In the genomic region with DNA sequence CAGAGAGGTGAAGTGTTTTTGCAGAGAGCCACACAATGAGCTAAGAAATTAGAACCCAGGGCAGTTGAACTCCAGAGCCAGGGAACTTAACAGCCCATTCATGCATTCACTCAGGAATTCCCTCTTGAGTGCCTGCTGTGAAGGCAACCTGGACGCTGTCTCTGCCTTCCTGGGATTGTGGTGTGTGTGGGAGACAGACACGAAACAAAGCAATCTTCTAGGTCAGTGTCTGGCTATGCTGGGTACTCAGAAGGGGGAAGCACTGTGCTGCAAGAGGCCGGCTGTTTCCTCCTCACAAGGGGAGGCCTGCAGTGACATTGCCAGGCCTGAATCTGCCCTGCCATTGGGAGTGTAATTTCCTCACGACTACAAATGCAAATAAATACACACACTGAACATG, we compare ENCODE assay signal across 15 cellular contexts. TPM values are rescaled to one million over a fixed set of nuclear protein-coding genes. Genes with fewer than 3 reads are reported as not detected.
DNase-seq lines count a peak whose midpoint lies in the region; ATAC-seq and TF ChIP-seq lines count a peak whose summit lies in the region.
"Had no signal": no experiment of that assay in that cellular context is flagged by ENCODE, and none has a peak within 500 bp of the region (broad histone marks: within the 10 kb centered on the region; RNA-seq: fewer than 3 reads in every experiment).

No MANE protein-coding gene starts in this region.

- peaks cover 24% of the 10 kb centered on the region for H4K20me1 ChIP-seq in neural progenitor cell (ENCODE audit: low read depth)

- H3K9me3 Mint-ChIP-seq in neural progenitor cell, result no peaks in the 10 kb centered on the region
- H3K9me3 Mint-ChIP-seq in naive thymus-derived CD8-positive, alpha-beta T cell, result no peaks in the 10 kb centered on the region
- H3K9me3 Mint-ChIP-seq: CD8-positive, alpha-beta memory T cell; central memory CD8-positive, alpha-beta T cell; naive thymus-derived CD4-positive, alpha-beta T cell had no signal

- H3K9me3 ChIP-seq in heart right ventricle (no peaks in the 10 kb centered on the region), neural progenitor cell (ENCODE audit: low read depth) (no peaks in the 10 kb centered on the region), ovary (no peaks in the 10 kb centered on the region)
- H3K9me3 ChIP-seq: gastrocnemius medialis had no signal

- H3F3A ChIP-seq in neural progenitor cell (ENCODE audit: low read depth), result peaks cover 7% of the 10 kb centered on the region

- peaks cover 4% of the 10 kb centered on the region for H3K36me3 Mint-ChIP-seq in neural progenitor cell
- peaks cover 0 to 21% (median 0%) of the 10 kb centered on the region in 3 donors for H3K36me3 Mint-ChIP-seq in naive thymus-derived CD8-positive, alpha-beta T cell

- H3K4me3 ChIP-seq in heart right ventricle (no peak overlapping the region), neural progenitor cell (no peak overlapping the region), ovary (no peak overlapping the region)
- H3K4me3 ChIP-seq: gastrocnemius medialis had no signal

- WGBS in heart right ventricle, 2 donors, result 36 to 49% methylated on average over 4 of the region's 4 CpGs
- 10 to 51% (median 50%) methylated on average over 4 of the region's 4 CpGs for WGBS in ovary, 3 donors

- peaks cover 2% of the 10 kb centered on the region for H3K27me3 Mint-ChIP-seq in neural progenitor cell (ENCODE audit: insufficient read depth, low read depth)
- no peaks in the 10 kb centered on the region for H3K27me3 Mint-ChIP-seq in naive thymus-derived CD8-positive, alpha-beta T cell
- H3K27me3 Mint-ChIP-seq: CD8-positive, alpha-beta memory T cell; central memory CD8-positive, alpha-beta T cell; naive thymus-derived CD4-positive, alpha-beta T cell had no signal

- H3K27ac ChIP-seq in heart right ventricle, result peak overlapping the region; percentile 1 to 84 (median 72)
- H3K27ac ChIP-seq in neural progenitor cell, result peak overlapping the region; percentile 42
- no peak overlapping the region for H3K27ac ChIP-seq in ovary

- TF ChIP-seq CTCF in heart right ventricle (IDR thresholded peaks at IDR 0.05) (peak in 3 of 9 donors; percentile 6 to 18 (median 17)), neural progenitor cell (IDR thresholded peaks at IDR 0.05) (no peak), ovary (IDR thresholded peaks at IDR 0.05) (no peak)

- peak; percentile 68 for DNase-seq in GF-D8 (lab: John Stamatoyannopoulos, UW)
- DNase-seq in NOMO-1 treated with DMSO at 0.1 percent for 48 hours (lab: John Stamatoyannopoulos, UW; ENCODE audit: unreplicated experiment), result peak; percentile 74
- DNase-seq in heart right ventricle, result no peak
- DNase-seq in neural progenitor cell (ENCODE audit: low spot score), result peak; percentile 48
- DNase-seq in stimulated activated CD4-positive, alpha-beta T cell treated with anti-CD3 and anti-CD28 coated beads, Interleukin-1b, Interleukin-23, amount 100 ng/mL, for 48 hours, result no peak
- no peak for DNase-seq in ovary
- no peak for DNase-seq in naive thymus-derived CD8-positive, alpha-beta T cell
- no peak for DNase-seq in 8988T
- DNase-seq: activated T-cell treated with anti-CD3 and anti-CD28 coated beads, Interleukin-2, amount 50 U/mL, for 48 hours; CD8-positive, alpha-beta memory T cell; gastrocnemius medialis; naive thymus-derived CD4-positive, alpha-beta T cell; NCI-H1048; PC-3 had no signal

- H3K79me2 ChIP-seq in neural progenitor cell (ENCODE audit: low read depth), result no peaks in the 10 kb centered on the region

- H2AFZ ChIP-seq in neural progenitor cell (replicated peaks), result no peak overlapping the region

- H3K27ac Mint-ChIP-seq in neural progenitor cell, result peak overlapping the region; percentile 88
- peak overlapping the region in 5 of 10 donors; percentile 19 to 78 (median 41) for H3K27ac Mint-ChIP-seq in naive thymus-derived CD8-positive, alpha-beta T cell

- H3K4me1 ChIP-seq in heart right ventricle, result peaks cover 32 to 98% (median 87%) of the 10 kb centered on the region in 9 donors
- no peaks in the 10 kb centered on the region for H3K4me1 ChIP-seq in neural progenitor cell
- H3K4me1 ChIP-seq in ovary (ENCODE audit: insufficient read depth), result no peaks in the 10 kb centered on the region

- H3K27me3 ChIP-seq in heart right ventricle, result no peaks in the 10 kb centered on the region
- H3K27me3 ChIP-seq in neural progenitor cell, result no peaks in the 10 kb centered on the region
- H3K27me3 ChIP-seq in ovary, result no peaks in the 10 kb centered on the region
- H3K27me3 ChIP-seq: gastrocnemius medialis had no signal

- H3K4me2 ChIP-seq in neural progenitor cell, result no peak overlapping the region

- peaks cover 0 to 32% (median 0%) of the 10 kb centered on the region in 9 donors for H3K36me3 ChIP-seq in heart right ventricle
- no peaks in the 10 kb centered on the region for H3K36me3 ChIP-seq in neural progenitor cell
- H3K36me3 ChIP-seq in ovary, result no peaks in the 10 kb centered on the region

- intact Hi-C loops in heart right ventricle (cut with DNase I), result no loop called here
- intact Hi-C loops in ovary (cut with DNase I), result no loop called here

- ATAC-seq in heart right ventricle, result peak in 5 of 8 donors; percentile 21 to 66 (median 36)
- ATAC-seq in naive thymus-derived CD8-positive, alpha-beta T cell, result no peak
- ATAC-seq: naive thymus-derived CD4-positive, alpha-beta T cell; PC-3 had no signal

- no peak for TF ChIP-seq POLR2A in ovary (IDR thresholded peaks at IDR 0.05)

- H3K4me3 Mint-ChIP-seq in neural progenitor cell, result no peak overlapping the region
- H3K4me3 Mint-ChIP-seq in naive thymus-derived CD8-positive, alpha-beta T cell, result no peak overlapping the region
- H3K4me3 Mint-ChIP-seq: CD8-positive, alpha-beta memory T cell; central memory CD8-positive, alpha-beta T cell; naive thymus-derived CD4-positive, alpha-beta T cell had no signal

- peaks cover 13% of the 10 kb centered on the region for H3K4me1 Mint-ChIP-seq in neural progenitor cell
- peaks cover 11 to 36% (median 20%) of the 10 kb centered on the region in 4 donors for H3K4me1 Mint-ChIP-seq in naive thymus-derived CD8-positive, alpha-beta T cell

- peak overlapping the region; percentile 10 for H3K9ac ChIP-seq in neural progenitor cell

- POLR2A ChIA-PET in naive thymus-derived CD8-positive, alpha-beta T cell (lab: Charles Lee), result interaction anchor here (1.2 kb wide), 1 partner anchor 21 kb away, joined by 3 read pairs; no protein-coding TSS in a partner anchor

- no peak for TF ChIP-seq EP300 in ovary (IDR thresholded peaks at IDR 0.05)

RNA-seq across cellular contexts. Expression of a gene that starts 9.7 kb away (rescaled TPM):
- total RNA-seq in heart right ventricle (10 to 100 TPM; 35.5 to 63.0 (median 42.5) TPM), neural progenitor cell (ENCODE audit: low replicate concordance) (25.7 and 62.8 TPM in 2 replicates), ovary (10 to 100 TPM; 14.3 to 31.6 (median 19.0) TPM)
- polyA plus RNA-seq in heart right ventricle (10 to 100 TPM; 19.5 to 74.6 TPM), ovary (10 to 100 TPM in 1 of 2 donors, 1 to 10 TPM in 1; 3.8 to 43.8 TPM)
- total RNA-seq in naive thymus-derived CD8-positive, alpha-beta T cell, result 10 to 100 TPM; 15.9 to 18.7 TPM
- 10 to 100 TPM; 51.8 to 67.3 (median 53.8) TPM for polyA plus RNA-seq in naive thymus-derived CD8-positive, alpha-beta T cell

RNA-seq across cellular contexts. Expression of a gene that starts 10.1 kb away (rescaled TPM):
- total RNA-seq in heart right ventricle (10 to 100 TPM; 10.6 to 17.8 (median 13.6) TPM), neural progenitor cell (ENCODE audit: low replicate concordance) (10.3 and 26.0 TPM in 2 replicates), ovary (10 to 100 TPM in 4 of 7 donors, 1 to 10 TPM in 3; 6.6 to 25.0 (median 13.8) TPM)
- polyA plus RNA-seq in heart right ventricle (10 to 100 TPM; 17.1 to 43.8 TPM), ovary (10 to 100 TPM in 1 of 2 donors, 1 to 10 TPM in 1; 1.5 to 24.6 TPM)
- 10 to 100 TPM; 18.3 to 22.9 TPM for total RNA-seq in naive thymus-derived CD8-positive, alpha-beta T cell
- polyA plus RNA-seq in naive thymus-derived CD8-positive, alpha-beta T cell, result 10 to 100 TPM; 69.0 to 88.0 (median 84.8) TPM

RNA-seq across cellular contexts. Expression of a gene that starts 19.9 kb away (rescaled TPM):
- total RNA-seq in heart right ventricle (10 to 100 TPM in 2 of 10 donors, 1 to 10 TPM in 8; 6.2 to 11.7 (median 8.8) TPM), neural progenitor cell (ENCODE audit: low replicate concordance) (1.3 TPM in 1 of 2 replicates, not detected in the other), ovary (1 to 10 TPM in 4 of 7 donors, under 1 TPM in 3; 0.51 to 2.2 (median 1.2) TPM)
- polyA plus RNA-seq in heart right ventricle (10 to 100 TPM in 1 of 2 donors, 1 to 10 TPM in 1; 3.3 to 13.3 TPM), ovary (1 to 10 TPM in 1 of 2 donors, not detected in 1; 1.1 TPM)
- under 1 TPM; 0.39 to 0.41 TPM for total RNA-seq in naive thymus-derived CD8-positive, alpha-beta T cell
- 1 to 10 TPM in 1 of 3 donors, under 1 TPM in 2; 0.33 to 1.1 (median 0.89) TPM for polyA plus RNA-seq in naive thymus-derived CD8-positive, alpha-beta T cell

RNA-seq across cellular contexts. Expression of a gene that starts 30.9 kb away (rescaled TPM):
- 1 to 10 TPM; 1.2 to 4.7 (median 2.0) TPM for total RNA-seq in heart right ventricle
- 10 to 100 TPM in 1 of 2 donors, 1 to 10 TPM in 1; 3.8 to 11.3 TPM for polyA plus RNA-seq in heart right ventricle
- 4.5 and 10.7 TPM in 2 replicates for total RNA-seq in neural progenitor cell (ENCODE audit: low replicate concordance)
- 10 to 100 TPM in 3 of 7 donors, 1 to 10 TPM in 4; 6.5 to 22.3 (median 9.9) TPM for total RNA-seq in ovary
- 10 to 100 TPM in 1 of 2 donors, 1 to 10 TPM in 1; 6.2 to 16.1 TPM for polyA plus RNA-seq in ovary
- total RNA-seq in naive thymus-derived CD8-positive, alpha-beta T cell, result 1 to 10 TPM; 9.9 TPM
- polyA plus RNA-seq in naive thymus-derived CD8-positive, alpha-beta T cell, result 1 to 10 TPM; 3.6 to 8.3 (median 5.0) TPM

RNA-seq across cellular contexts. Expression of a gene that starts 32.4 kb away (rescaled TPM):
- total RNA-seq in heart right ventricle, result 100 to 1,000 TPM in 5 of 10 donors, 10 to 100 TPM in 5; 80.8 to 139 (median 101) TPM
- polyA plus RNA-seq in heart right ventricle, result 100 to 1,000 TPM; 103 to 118 TPM
- 39.8 and 89.4 TPM in 2 replicates for total RNA-seq in neural progenitor cell (ENCODE audit: low replicate concordance)
- total RNA-seq in ovary, result 10 to 100 TPM; 23.1 to 35.9 (median 33.1) TPM
- 10 to 100 TPM; 31.0 TPM for polyA plus RNA-seq in ovary
- 10 to 100 TPM; 26.2 to 28.7 TPM for total RNA-seq in naive thymus-derived CD8-positive, alpha-beta T cell
- polyA plus RNA-seq in naive thymus-derived CD8-positive, alpha-beta T cell, result 10 to 100 TPM; 50.6 to 53.7 (median 52.4) TPM

Comparison
In these comparisons a context has a peak if more than half of its experiments do, and no peak if none do; other contexts are left out.
1. DNase-seq: peak in GF-D8 (single experiment), NOMO-1 treated with DMSO at 0.1 percent for 48 hours (single experiment) and neural progenitor cell (single experiment); none in heart right ventricle (0 of 2), stimulated activated CD4-positive, alpha-beta T cell treated with anti-CD3 and anti-CD28 coated beads, Interleukin-1b, Interleukin-23, amount 100 ng/mL, for 48 hours (single experiment), ovary (0 of 5), naive thymus-derived CD8-positive, alpha-beta T cell (0 of 10) and 8988T (single experiment).
2. ATAC-seq: peak in heart right ventricle (5 of 8); none in naive thymus-derived CD8-positive, alpha-beta T cell (0 of 2).
3. H3K27ac ChIP-seq: peak in heart right ventricle (10 of 10) and neural progenitor cell (single experiment); none in ovary (0 of 2).